ENCODE assay signal across 8 cellular contexts in the genomic region with DNA sequence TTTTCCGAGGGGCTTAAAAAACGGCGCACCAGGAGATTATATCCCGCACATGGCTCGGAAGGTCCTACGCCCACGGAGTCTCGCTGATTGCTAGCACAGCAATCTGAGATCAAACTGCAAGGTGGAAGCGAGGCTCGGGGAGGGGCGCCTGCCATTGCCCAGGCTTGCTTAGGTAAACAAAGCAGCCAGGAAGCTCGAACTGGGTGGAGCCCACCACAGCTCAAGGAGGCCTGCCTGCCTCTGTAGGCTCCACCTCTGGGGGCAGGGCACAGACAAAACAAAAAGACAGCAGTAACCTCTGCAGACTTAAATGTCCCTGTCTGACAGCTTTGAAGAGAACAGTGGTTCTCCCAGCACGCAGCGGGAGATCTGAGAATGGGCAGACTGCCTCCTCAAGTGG.
DNase-seq lines count a peak whose midpoint lies in the region; ATAC-seq lines count a peak whose summit lies in the region.
"Not testable (repeated sequence)": the region's sequence is repeated elsewhere in the genome, so short reads cannot be mapped to it uniquely, and the experiment has no call there.

No MANE protein-coding gene starts in this region.

- ATAC-seq in CD4-positive, CD25-positive, alpha-beta regulatory T cell (ENCODE audit: low read depth in 2 of 2); T-helper 17 cell; activated T-helper 17 cell treated with anti-CD3 and anti-CD28 coated beads, Interleukin-2, amount 50 U/mL, for 72 hours (replicated peaks); effector memory CD8-positive, alpha-beta T cell (replicated peaks): not testable (repeated sequence)

- not testable (repeated sequence) for H3K36me3 ChIP-seq in CD4-positive, CD25-positive, alpha-beta regulatory T cell (ENCODE audit: control insufficient read depth, insufficient read depth, low read length); CD8-positive, alpha-beta memory T cell (ENCODE audit: insufficient read depth, low read length)

- not testable (repeated sequence) for H3K27me3 ChIP-seq in CD4-positive, CD25-positive, alpha-beta regulatory T cell (ENCODE audit: control insufficient read depth, insufficient read depth, low read length); CD8-positive, alpha-beta memory T cell (ENCODE audit: insufficient read depth, low read length, poor library complexity, severe bottlenecking)

- peaks cover 4 to 41% (median 15%) of the 10 kb centered on the region in 4 donors for H3K4me1 Mint-ChIP-seq in CD4-positive, CD25-positive, alpha-beta regulatory T cell
- H3K4me1 Mint-ChIP-seq in CD8-positive, alpha-beta memory T cell: peaks cover 26 to 41% (median 34%) of the 10 kb centered on the region in 3 donors
- H3K4me1 Mint-ChIP-seq in T-helper 17 cell; activated T-helper 17 cell treated with anti-CD3 and anti-CD28 coated beads, Interleukin-2, amount 50 U/mL, for 72 hours: not testable (repeated sequence)
- H3K4me1 Mint-ChIP-seq in activated naive CD4-positive, alpha-beta T cell treated with anti-CD3 and anti-CD28 coated beads, Interleukin-2, amount 10 ng/mL, durations not matched to agents 7 days and 5 days: peaks cover 23% of the 10 kb centered on the region
- H3K4me1 Mint-ChIP-seq in effector memory CD8-positive, alpha-beta T cell (ENCODE audit: low read depth in 2 of 2): peaks cover 5 to 51% of the 10 kb centered on the region in 2 donors

- POLR2A ChIA-PET in CD8-positive, alpha-beta memory T cell (lab: Charles Lee): not testable (repeated sequence)

- not testable (repeated sequence) for H3K4me3 ChIP-seq in CD4-positive, CD25-positive, alpha-beta regulatory T cell (ENCODE audit: low read depth, low read length); CD8-positive, alpha-beta memory T cell (ENCODE audit: low read length)

- peak overlapping the region in 3 of 4 donors; percentile 3 to 59 (median 38) for H3K4me3 Mint-ChIP-seq in CD4-positive, CD25-positive, alpha-beta regulatory T cell
- H3K4me3 Mint-ChIP-seq in CD8-positive, alpha-beta memory T cell: peak overlapping the region; percentile 19 to 79 (median 50)
- peak overlapping the region; percentile 43 for H3K4me3 Mint-ChIP-seq in T-helper 17 cell
- peak overlapping the region; percentile 3 for H3K4me3 Mint-ChIP-seq in activated T-helper 17 cell treated with anti-CD3 and anti-CD28 coated beads, Interleukin-2, amount 50 U/mL, for 72 hours
- peak overlapping the region; percentile 15 for H3K4me3 Mint-ChIP-seq in activated naive CD4-positive, alpha-beta T cell treated with anti-CD3 and anti-CD28 coated beads, Interleukin-2, amount 10 ng/mL, durations not matched to agents 7 days and 5 days
- peak overlapping the region in 1 of 2 donors; percentile 70 for H3K4me3 Mint-ChIP-seq in effector memory CD8-positive, alpha-beta T cell

- H3K27me3 Mint-ChIP-seq in CD4-positive, CD25-positive, alpha-beta regulatory T cell; CD8-positive, alpha-beta memory T cell; T-helper 17 cell; activated T-helper 17 cell treated with anti-CD3 and anti-CD28 coated beads, Interleukin-2, amount 50 U/mL, for 72 hours; activated naive CD4-positive, alpha-beta T cell treated with anti-CD3 and anti-CD28 coated beads, Interleukin-2, amount 10 ng/mL, durations not matched to agents 7 days and 5 days; effector memory CD8-positive, alpha-beta T cell: not testable (repeated sequence)

- peaks cover 16 to 17% of the 10 kb centered on the region in 2 experiments for H3K9me3 ChIP-seq in CD4-positive, CD25-positive, alpha-beta regulatory T cell (ENCODE audit: control insufficient read depth in 2 of 2, low read length in 2 of 2)
- H3K9me3 ChIP-seq in CD8-positive, alpha-beta memory T cell (ENCODE audit: low read length); T-helper 17 cell (ENCODE audit: control insufficient read depth, low read length, poor library complexity, severe bottlenecking): not testable (repeated sequence)

- peak in 2 of 3 donors; percentile 26 to 43 for DNase-seq in CD4-positive, CD25-positive, alpha-beta regulatory T cell
- DNase-seq in CD8-positive, alpha-beta memory T cell: peak in 3 of 5 donors; percentile 3 to 57 (median 29)
- DNase-seq in NCI-H69 (lab: John Stamatoyannopoulos, UW): peak; percentile 1
- DNase-seq in T-helper 17 cell: not testable (repeated sequence)
- peak; percentile 5 for DNase-seq in activated CD4-positive, alpha-beta T cell treated with anti-CD3 and anti-CD28 coated beads, Interleukin-2, amount 50 U/mL, for 1 hour
- DNase-seq in activated naive CD4-positive, alpha-beta T cell treated with anti-CD3 and anti-CD28 coated beads, Interleukin-2, amount 10 ng/mL, durations not matched to agents 7 days and 5 days: peak; percentile 59
- DNase-seq in effector memory CD8-positive, alpha-beta T cell: peak in 1 of 3 experiments; percentile 27

- CTCF ChIA-PET in CD8-positive, alpha-beta memory T cell (lab: Charles Lee); activated naive CD4-positive, alpha-beta T cell treated with anti-CD3 and anti-CD28 coated beads, Interleukin-2, amount 10 ng/mL, durations not matched to agents 7 days and 5 days (lab: Charles Lee): not testable (repeated sequence)

- peaks cover 15% of the 10 kb centered on the region for H3K36me3 Mint-ChIP-seq in CD4-positive, CD25-positive, alpha-beta regulatory T cell
- H3K36me3 Mint-ChIP-seq in CD8-positive, alpha-beta memory T cell: peaks cover 0 to 14% (median 0%) of the 10 kb centered on the region in 3 donors
- H3K36me3 Mint-ChIP-seq in T-helper 17 cell (ENCODE audit: low read depth); activated T-helper 17 cell treated with anti-CD3 and anti-CD28 coated beads, Interleukin-2, amount 50 U/mL, for 72 hours (ENCODE audit: low read depth); effector memory CD8-positive, alpha-beta T cell (ENCODE audit: insufficient read depth): not testable (repeated sequence)
- peaks cover 23% of the 10 kb centered on the region for H3K36me3 Mint-ChIP-seq in activated naive CD4-positive, alpha-beta T cell treated with anti-CD3 and anti-CD28 coated beads, Interleukin-2, amount 10 ng/mL, durations not matched to agents 7 days and 5 days

- H3K4me1 ChIP-seq in CD4-positive, CD25-positive, alpha-beta regulatory T cell (ENCODE audit: control insufficient read depth, insufficient read depth, low read length, poor library complexity, severe bottlenecking); CD8-positive, alpha-beta memory T cell (ENCODE audit: insufficient read depth, low read length): not testable (repeated sequence)

- peaks cover 0 to 25% (median 4%) of the 10 kb centered on the region in 7 donors for H3K9me3 Mint-ChIP-seq in CD4-positive, CD25-positive, alpha-beta regulatory T cell
- H3K9me3 Mint-ChIP-seq in CD8-positive, alpha-beta memory T cell: peaks cover 6 to 19% (median 17%) of the 10 kb centered on the region in 5 donors
- not testable (repeated sequence) for H3K9me3 Mint-ChIP-seq in activated T-helper 17 cell treated with anti-CD3 and anti-CD28 coated beads, Interleukin-2, amount 50 U/mL, for 72 hours
- peaks cover 23% of the 10 kb centered on the region for H3K9me3 Mint-ChIP-seq in activated naive CD4-positive, alpha-beta T cell treated with anti-CD3 and anti-CD28 coated beads, Interleukin-2, amount 10 ng/mL, durations not matched to agents 7 days and 5 days
- peaks cover 0 to 12% of the 10 kb centered on the region in 2 donors for H3K9me3 Mint-ChIP-seq in effector memory CD8-positive, alpha-beta T cell

- H3K27ac ChIP-seq in CD4-positive, CD25-positive, alpha-beta regulatory T cell (ENCODE audit: insufficient read depth, low read length, poor library complexity, severe bottlenecking); CD8-positive, alpha-beta memory T cell (ENCODE audit: low read depth, low read length): not testable (repeated sequence)

- peak overlapping the region in 2 of 3 donors; percentile 25 to 54 for H3K27ac Mint-ChIP-seq in CD4-positive, CD25-positive, alpha-beta regulatory T cell
- H3K27ac Mint-ChIP-seq in CD8-positive, alpha-beta memory T cell: peak overlapping the region in 6 of 8 donors; percentile 30 to 83 (median 65)
- H3K27ac Mint-ChIP-seq in T-helper 17 cell; activated T-helper 17 cell treated with anti-CD3 and anti-CD28 coated beads, Interleukin-2, amount 50 U/mL, for 72 hours: not testable (repeated sequence)
- H3K27ac Mint-ChIP-seq in activated naive CD4-positive, alpha-beta T cell treated with anti-CD3 and anti-CD28 coated beads, Interleukin-2, amount 10 ng/mL, durations not matched to agents 7 days and 5 days: peak overlapping the region; percentile 49
- peak overlapping the region; percentile 36 to 69 for H3K27ac Mint-ChIP-seq in effector memory CD8-positive, alpha-beta T cell
